Comparison of ENCODE assay signal across 27 cellular contexts in the genomic region with DNA sequence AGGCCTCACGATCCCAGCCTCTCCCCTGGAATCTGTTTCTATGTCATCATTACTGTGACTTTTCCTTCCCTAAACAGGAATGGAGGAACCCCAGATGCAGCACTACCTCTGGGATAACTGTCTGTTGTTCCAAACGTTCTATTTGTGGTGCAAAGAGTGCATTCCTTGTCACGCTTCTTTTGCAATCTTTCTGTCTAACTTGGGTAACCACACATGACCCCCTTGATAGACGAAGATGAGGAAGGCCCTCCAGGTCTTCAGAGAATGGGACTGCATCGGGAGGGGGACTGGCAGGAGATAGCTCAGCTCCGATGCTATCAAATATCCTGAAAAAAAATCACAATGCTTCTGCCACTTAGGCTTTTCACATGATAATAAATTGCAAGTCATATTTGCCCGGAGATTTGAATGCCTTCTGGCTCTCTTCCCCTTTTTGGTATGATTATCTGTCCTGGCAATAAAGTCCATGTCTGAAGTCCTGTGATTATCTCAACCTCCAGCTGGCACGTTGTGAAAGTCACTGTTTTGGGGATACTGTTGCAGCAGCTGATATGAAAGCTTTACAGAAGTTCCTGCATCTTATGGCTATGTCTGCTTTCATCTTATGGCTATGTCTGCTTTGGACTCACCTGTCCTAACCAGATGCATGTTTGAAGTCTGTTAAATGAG.
A peak's percentile ranks its signal among the peaks of the same experiment; 100 is the strongest.
DNase-seq lines count a peak whose midpoint lies in the region; ATAC-seq, FAIRE-seq and TF ChIP-seq lines count a peak whose summit lies in the region.
"Had no signal": no experiment of that assay in that cellular context is flagged by ENCODE, and none has a peak within 500 bp of the region (broad histone marks: within the 10 kb centered on the region; RNA-seq: fewer than 3 reads in every experiment).

No MANE protein-coding gene starts in this region.

- H3K9me3 ChIP-seq in BLaER1 (no peaks in the 10 kb centered on the region), Karpas-422 (ENCODE audit: low read length) (no peaks in the 10 kb centered on the region), K562 (replicated peaks; ENCODE audit: control insufficient read depth, insufficient read depth, low read depth, low read length) (no peaks in the 10 kb centered on the region), HepG2 (ENCODE audit: low read length) (no peaks in the 10 kb centered on the region)
- H3K9me3 ChIP-seq: heart left ventricle, psoas muscle had no signal

- no peaks in the 10 kb centered on the region for H3K27me3 ChIP-seq in BLaER1
- no peaks in the 10 kb centered on the region for H3K27me3 ChIP-seq in Karpas-422 (ENCODE audit: low read length)
- peaks cover 8 to 30% of the 10 kb centered on the region in 2 experiments for H3K27me3 ChIP-seq in K562 (ENCODE audit: control insufficient read depth in 2 of 2, insufficient read depth in 2 of 2, low read length in 2 of 2)
- peaks cover 0 to 8% of the 10 kb centered on the region in 2 experiments; a peak in 3 of 5 replicates for H3K27me3 ChIP-seq in HepG2 (ENCODE audit: control insufficient read depth in 1 of 2, insufficient read depth in 2 of 2, low read length in 2 of 2)
- H3K27me3 ChIP-seq: brain microvascular endothelial cell had no signal

- under 1% methylated on average over 8 of the region's 8 CpGs for WGBS in K562 (ENCODE audit: insufficient coverage, low coverage, missing lambda C conversion rate)
- WGBS in HepG2 (ENCODE audit: low lambda C conversion rate) = 2% methylated on average over 8 of the region's 8 CpGs

- no peak for TF ChIP-seq RAD21 in K562 (CRISPR knock-in tag; conservative IDR thresholded peaks at IDR 0.05 in 1 of 2, IDR thresholded peaks at IDR 0.05 in 1 of 2)
- no peak for TF ChIP-seq RAD21 in HepG2 (CRISPR knock-in tag; IDR thresholded peaks at IDR 0.05)

- H3K4me3 ChIP-seq in BLaER1 = no peak overlapping the region
- H3K4me3 ChIP-seq in Karpas-422 (ENCODE audit: low read length) = peak overlapping the region; percentile 3; the same call in 1 of the 2 replicates
- H3K4me3 ChIP-seq in K562 = no peak overlapping the region
- H3K4me3 ChIP-seq in HepG2 (replicated peaks in 1 of 3; ENCODE audit: insufficient read depth in 1 of 3, low read depth in 2 of 3, low read length in 3 of 3) = no peak overlapping the region
- H3K4me3 ChIP-seq: heart left ventricle, psoas muscle had no signal

- CTCF ChIA-PET in K562 (lab: Yijun Ruan, JAX; ENCODE audit: low intra/inter-chr PET ratio) = interaction anchor here (0.7 kb wide), 1 partner anchor 404 kb away, joined by 3 read pairs; no protein-coding TSS in a partner anchor
- CTCF ChIA-PET in HepG2 (lab: Yijun Ruan, JAX; ENCODE audit: low intra/inter-chr PET ratio, low total read pairs) = no interaction called here

- H3K36me3 ChIP-seq in BLaER1 (no peaks in the 10 kb centered on the region), Karpas-422 (ENCODE audit: insufficient read depth, low read length) (no peaks in the 10 kb centered on the region), K562 (ENCODE audit: control insufficient read depth, insufficient read depth, low read length) (no peaks in the 10 kb centered on the region), HepG2 (replicated peaks in 1 of 2; ENCODE audit: control insufficient read depth in 1 of 2, insufficient read depth in 2 of 2, low read length in 2 of 2) (no peaks in the 10 kb centered on the region)
- H3K36me3 ChIP-seq: brain microvascular endothelial cell, heart left ventricle, WERI-Rb-1 had no signal

- POLR2A ChIA-PET in K562 (lab: Yijun Ruan, JAX) = interaction anchor here (0.6 to 1.4 kb wide), 2 partner anchors 11 to 395 kb away, joined by 3 read pairs; no protein-coding TSS in a partner anchor
- POLR2A ChIA-PET in HepG2 (lab: Yijun Ruan, JAX) = no interaction called here

- intact Hi-C loops in K562 (cut with micrococcal nuclease) = no loop called here
- intact Hi-C loops in HepG2 (cut with micrococcal nuclease; ENCODE audit: unreplicated experiment) = no loop called here
- intact Hi-C loops in left cardiac atrium (cut with DNase I) = no loop called here

- no peaks in the 10 kb centered on the region for H3K9me2 ChIP-seq in Karpas-422 (replicated peaks; ENCODE audit: insufficient read depth, low read length)

- H3K4me1 ChIP-seq in BLaER1 (peaks cover 22% of the 10 kb centered on the region), Karpas-422 (ENCODE audit: low read length) (peaks cover 35% of the 10 kb centered on the region), K562 (replicated peaks in 1 of 2; ENCODE audit: control insufficient read depth in 2 of 2, insufficient read depth in 2 of 2, low read length in 2 of 2) (peaks cover 0 to 6% of the 10 kb centered on the region in 2 experiments; a peak in 1 of 5 replicates), HepG2 (ENCODE audit: insufficient read depth, low read length) (no peaks in the 10 kb centered on the region)
- H3K4me1 ChIP-seq: psoas muscle had no signal

- H4K20me1 ChIP-seq in BLaER1 (no peaks in the 10 kb centered on the region), Karpas-422 (ENCODE audit: insufficient read depth, low read depth, low read length) (no peaks in the 10 kb centered on the region), K562 (replicated peaks; ENCODE audit: control insufficient read depth, insufficient read depth, low read length) (0 out of 2 replicates have a peak, but pooled peaks cover 12% of the 10 kb centered on the region), HepG2 (ENCODE audit: insufficient read depth, low read length) (no peaks in the 10 kb centered on the region)

- TF ChIP-seq EP300 in K562 (IDR thresholded peaks at IDR 0.05; ENCODE audit: low read length) (peak; percentile 88), HepG2 (IDR thresholded peaks at IDR 0.05; ENCODE audit: low read depth in 2 of 2, low read length in 2 of 2) (no peak), HepG2 (CRISPR knock-in tag; IDR thresholded peaks at IDR 0.05; ENCODE audit: borderline replicate concordance) (no peak)

- H3K4me2 ChIP-seq in BLaER1 (peak overlapping the region; percentile 44), Karpas-422 (ENCODE audit: low read depth, low read length, poor library complexity, severe bottlenecking) (peak overlapping the region; percentile 50), K562 (ENCODE audit: insufficient read depth, low read length) (no peak overlapping the region), HepG2 (ENCODE audit: low read depth, low read length) (no peak overlapping the region)

- BruUV-seq in K562 (replicated peaks; lab: Mats Ljungman, UMichigan) (no TSS peak), HepG2 (replicated peaks; lab: Mats Ljungman, UMichigan) (no TSS peak)

- H3K27ac ChIP-seq in BLaER1 = no peak overlapping the region
- no peak overlapping the region for H3K27ac ChIP-seq in Karpas-422 (ENCODE audit: low read length)
- H3K27ac ChIP-seq in K562 (ENCODE audit: extremely low read depth, low read depth, low read length) = no peak overlapping the region
- no peak overlapping the region for H3K27ac ChIP-seq in HepG2 (ENCODE audit: extremely low read length, insufficient read depth, low read length)
- H3K27ac ChIP-seq: brain microvascular endothelial cell, epithelial cell of prostate, psoas muscle, WERI-Rb-1 had no signal

- ATAC-seq in K562 (peak; percentile 59), GM21529 (IDR thresholded peaks at IDR 0.05; ENCODE audit: unreplicated experiment) (no peak), HepG2 (no peak), left cardiac atrium (no peak), GM18505 (IDR thresholded peaks at IDR 0.05; ENCODE audit: unreplicated experiment) (no peak)
- ATAC-seq: left colon, T-helper 17 cell had no signal

- no peaks in the 10 kb centered on the region for H3K9me1 ChIP-seq in K562 (ENCODE audit: control insufficient read depth, insufficient read depth, low read length)

- no peak overlapping the region for H2AFZ ChIP-seq in Karpas-422 (ENCODE audit: low read length)
- no peak overlapping the region for H2AFZ ChIP-seq in K562 (ENCODE audit: low read depth, low read length)
- no peak overlapping the region for H2AFZ ChIP-seq in HepG2 (ENCODE audit: low read length)

- DNase-seq in Karpas-422 (peak; percentile 54), OCI-M1 (lab: John Stamatoyannopoulos, UW) (peak; percentile 98), K562 (ENCODE audit: extremely low read depth in 1 of 4, low spot score in 3 of 4) (peak in 2 of 4 experiments; percentile 34 to 40), HepG2 (ENCODE audit: low spot score) (no peak), left cardiac atrium (no peak)
- DNase-seq: activated CD4-positive, alpha-beta T cell treated with anti-CD3 and anti-CD28 coated beads, Interleukin-2, amount 10 ng/mL, durations not matched to agents 24 days and 14 days; activated naive CD4-positive, alpha-beta T cell treated with Interleukin-2 at 50 U/mL for 16 hours; activated T-cell treated with anti-CD3 and anti-CD28 coated beads, Interleukin-2, amount 50 U/mL, for 48 hours; brain microvascular endothelial cell; effector CD4-positive, alpha-beta T cell; EL; HCEC 1CT; IMR-90; left colon; NCI-H1694 treated with DMSO at 0.1 percent for 48 hours; NCI-H2171 treated with DMSO at 0.1 percent for 48 hours; NCI-H524 treated with DMSO at 0.1 percent for 48 hours; SHP77 treated with DMSO at 0.1 percent for 48 hours; T-helper 17 cell had no signal

- no peak overlapping the region for H3K9ac ChIP-seq in BLaER1
- no peak overlapping the region for H3K9ac ChIP-seq in Karpas-422 (ENCODE audit: low read length)
- no peak overlapping the region for H3K9ac ChIP-seq in K562 (ENCODE audit: insufficient read depth in 1 of 2, low read depth in 2 of 2, low read length in 2 of 2)
- H3K9ac ChIP-seq in HepG2 (ENCODE audit: insufficient read depth, low read depth, low read length) = no peak overlapping the region

- TF ChIP-seq CTCF in K562 (IDR thresholded peaks at IDR 0.05 in 2 of 3, conservative IDR thresholded peaks at IDR 0.05 in 1 of 3; ENCODE audit: insufficient read depth in 2 of 3, low read depth in 1 of 3, low read length in 3 of 3) (no peak), HepG2 (CRISPR knock-in tag; IDR thresholded peaks at IDR 0.05) (no peak)

- H3K79me2 ChIP-seq in Karpas-422 (ENCODE audit: low read length) (no peaks in the 10 kb centered on the region), K562 (ENCODE audit: control insufficient read depth, insufficient read depth, low read length) (no peaks in the 10 kb centered on the region), HepG2 (ENCODE audit: insufficient read depth, low read length) (no peaks in the 10 kb centered on the region)

- TF ChIP-seq POLR2A in K562 (conservative IDR thresholded peaks at IDR 0.05) (no peak), HepG2 (IDR thresholded peaks at IDR 0.05; ENCODE audit: insufficient read depth in 1 of 2, low read depth in 2 of 2, low read length in 2 of 2) (no peak), GM18505 (IDR thresholded peaks at IDR 0.05; ENCODE audit: borderline replicate concordance, extremely low read depth, insufficient read depth, insufficient read length) (no peak)

- in situ Hi-C loops in K562 (cut with MboI) (no loop called here), HepG2 (cut with HindIII; ENCODE audit: extremely low pct_ligation_motif_present, low pct_unique_long_range_greater_than_20kb) (no loop called here)

- FAIRE-seq in K562 (lab: Jason Lieb, UNC) (no peak), HepG2 (lab: Jason Lieb, UNC) (no peak)
- FAIRE-seq: D721Med had no signal

TF ChIP-seq in K562, 482 proteins besides CTCF, POLR2A, EP300 and RAD21 (continues in another document):
- peak; percentile 91 for TF ChIP-seq NCOR1 (IDR thresholded peaks at IDR 0.05)

Comparison
In these comparisons a context has a peak if more than half of its experiments do, and no peak if none do; other contexts are left out.
1. H3K4me2 ChIP-seq: peak in BLaER1 (single experiment) and Karpas-422 (single experiment); none in K562 (single experiment) and HepG2 (single experiment).
2. DNase-seq: peak in Karpas-422 (single experiment) and OCI-M1 (single experiment); none in HepG2 (single experiment) and left cardiac atrium (single experiment).